8 cellular contexts compared by ENCODE assay signal in the genomic region with DNA sequence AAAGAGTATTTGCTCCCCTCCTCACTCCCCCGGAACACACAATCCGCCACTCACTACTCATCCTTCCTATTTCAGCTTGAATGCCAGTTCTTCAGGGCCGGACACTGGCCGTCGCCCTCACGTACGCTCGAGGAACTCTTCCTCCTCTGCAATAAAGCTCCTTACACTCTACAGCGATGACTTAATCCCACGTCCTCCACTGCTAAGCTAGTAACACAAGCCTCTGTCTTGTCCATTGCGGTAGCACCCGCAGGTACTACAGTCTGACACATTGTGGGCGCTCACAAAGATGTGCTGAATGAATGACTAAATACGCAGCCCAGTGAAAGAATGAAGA. TPM values are rescaled to one million over a fixed set of nuclear protein-coding genes. Genes with fewer than 3 reads are reported as not detected.
A peak's percentile ranks its signal among the peaks of the same experiment; 100 is the strongest.
DNase-seq lines count a peak whose midpoint lies in the region; ATAC-seq, FAIRE-seq and TF ChIP-seq lines count a peak whose summit lies in the region.

No MANE protein-coding gene starts in this region.

- DNase-seq in HL-60 (ENCODE audit: low read depth in 1 of 2, low spot score in 1 of 2) (no peak), bronchial epithelial cell (ENCODE audit: low read depth) (peak; percentile 64), naive B cell (no peak), NCI-H2196 (lab: John Stamatoyannopoulos, UW; ENCODE audit: unreplicated experiment) (no peak)

- ATAC-seq in naive B cell (ENCODE audit: low read depth in 2 of 2): peak in 1 of 2 donors; percentile 12
- ATAC-seq in HG02610 (IDR thresholded peaks at IDR 0.05; ENCODE audit: unreplicated experiment): no peak
- no peak for ATAC-seq in HG03460 (IDR thresholded peaks at IDR 0.05; ENCODE audit: unreplicated experiment)
- no peak for ATAC-seq in GM21515 (IDR thresholded peaks at IDR 0.05; ENCODE audit: unreplicated experiment)

- peak overlapping the region; percentile 73 to 92 (median 89) for H3K4me3 Mint-ChIP-seq in naive B cell

- H3K27ac ChIP-seq in C4-2B (peak overlapping the region; percentile 11), HL-60 (replicated peaks) (no peak overlapping the region)

- no peaks in the 10 kb centered on the region for H3K36me3 ChIP-seq in bronchial epithelial cell (ENCODE audit: control insufficient read depth, insufficient read depth, low read length)

- TF ChIP-seq CTCF in C4-2B (conservative IDR thresholded peaks at IDR 0.05): no peak
- TF ChIP-seq CTCF in HL-60 (IDR thresholded peaks at IDR 0.05; ENCODE audit: insufficient read depth, low read length): no peak
- TF ChIP-seq CTCF in bronchial epithelial cell (IDR thresholded peaks at IDR 0.05; ENCODE audit: insufficient read depth, low read length, severe bottlenecking): no peak

- no peaks in the 10 kb centered on the region for H3K9me3 Mint-ChIP-seq in naive B cell

- FAIRE-seq in bronchial epithelial cell (lab: Jason Lieb, UNC): peak; percentile 77

- H3K4me1 Mint-ChIP-seq in naive B cell: peaks cover 13 to 18% (median 16%) of the 10 kb centered on the region in 3 donors

- H3K27me3 ChIP-seq in HL-60 (ENCODE audit: insufficient read depth, poor library complexity, severe bottlenecking) (peaks cover 21% of the 10 kb centered on the region), bronchial epithelial cell (ENCODE audit: control insufficient read depth, insufficient read depth, low read length) (no peaks in the 10 kb centered on the region)

- H3K4me3 ChIP-seq in HL-60 (replicated peaks; ENCODE audit: insufficient read depth, low read length): peak overlapping the region; percentile 47
- peak overlapping the region; percentile 18 for H3K4me3 ChIP-seq in bronchial epithelial cell (ENCODE audit: low read depth, low read length)

- peak overlapping the region in 4 of 6 donors; percentile 0 to 95 (median 65) for H3K27ac Mint-ChIP-seq in naive B cell

- H3K27me3 Mint-ChIP-seq in naive B cell: peaks cover 22 to 48% (median 46%) of the 10 kb centered on the region in 3 donors

- H3K36me3 Mint-ChIP-seq in naive B cell: peaks cover 0 to 4% of the 10 kb centered on the region in 2 donors

RNA-seq across cellular contexts. Expression of a gene that starts 0.6 kb away (rescaled TPM):
- total RNA-seq in bronchial epithelial cell: 9.2 and 16.8 TPM in 2 replicates
- polyA plus RNA-seq in naive B cell (ENCODE audit: low read depth in 6 of 6): not detected
